Comparison of ENCODE assay signal across 8 cellular contexts in genomic region chrX:103687696-103688191, GRCh38. TPM values are rescaled to one million over a fixed set of nuclear protein-coding genes. Genes with fewer than 3 reads are reported as not detected.
DNase-seq lines count a peak whose midpoint lies in the region; ATAC-seq, FAIRE-seq and TF ChIP-seq lines count a peak whose summit lies in the region.

No MANE protein-coding gene starts in this region.

- H3K27me3 Mint-ChIP-seq in activated CD4-positive, alpha-beta T cell treated with anti-CD3 and anti-CD28 coated beads, Interleukin-2, amount 10 ng/mL, durations not matched to agents 7 days and 5 days = no peaks in the 10 kb centered on the region

- H3K4me1 Mint-ChIP-seq in activated CD4-positive, alpha-beta T cell treated with anti-CD3 and anti-CD28 coated beads, Interleukin-2, amount 10 ng/mL, durations not matched to agents 7 days and 5 days = peaks cover 9% of the 10 kb centered on the region

- intact Hi-C loops in lower leg skin (cut with DNase I; ENCODE audit: low total_unique reads) = no loop called here

- TF ChIP-seq CTCF in lower leg skin (IDR thresholded peaks at IDR 0.05) = no peak

- no peak for ATAC-seq in HG02981 (IDR thresholded peaks at IDR 0.05; ENCODE audit: unreplicated experiment)

- H3K4me3 ChIP-seq in lower leg skin (ENCODE audit: low read depth, poor library complexity, severe bottlenecking) = peak overlapping the region; percentile 32

- H3K9me3 Mint-ChIP-seq in activated CD4-positive, alpha-beta T cell treated with anti-CD3 and anti-CD28 coated beads, Interleukin-2, amount 10 ng/mL, durations not matched to agents 7 days and 5 days = no peaks in the 10 kb centered on the region

- peaks cover 13% of the 10 kb centered on the region for H3K36me3 Mint-ChIP-seq in activated CD4-positive, alpha-beta T cell treated with anti-CD3 and anti-CD28 coated beads, Interleukin-2, amount 10 ng/mL, durations not matched to agents 7 days and 5 days (ENCODE audit: low read depth)

- H3K4me3 Mint-ChIP-seq in activated CD4-positive, alpha-beta T cell treated with anti-CD3 and anti-CD28 coated beads, Interleukin-2, amount 10 ng/mL, durations not matched to agents 7 days and 5 days = no peak overlapping the region

- 0 to 18% methylated on average over 16 of the region's 16 CpGs for WGBS in lower leg skin, 2 donors

- POLR2A ChIA-PET in activated CD4-positive, alpha-beta T cell treated with anti-CD3 and anti-CD28 coated beads, Interleukin-2, amount 10 ng/mL, durations not matched to agents 7 days and 5 days (lab: Charles Lee) = no interaction called here

- TF ChIP-seq POLR2A in H54 (IDR thresholded peaks at IDR 0.05; ENCODE audit: low read depth, low read length) = no peak
- no peak for TF ChIP-seq POLR2A in lower leg skin (IDR thresholded peaks at IDR 0.05)

- H3K27ac Mint-ChIP-seq in activated CD4-positive, alpha-beta T cell treated with anti-CD3 and anti-CD28 coated beads, Interleukin-2, amount 10 ng/mL, durations not matched to agents 7 days and 5 days = no peak overlapping the region

- FAIRE-seq in H54 (lab: Jason Lieb, UNC) = peak; percentile 91

- DNase-seq in AG08395 (ENCODE audit: low spot score) = peak; percentile 41
- DNase-seq in H54 (ENCODE audit: insufficient read length, low spot score) = peak; percentile 14
- peak; percentile 66 to 86 for DNase-seq in NCI-H446 (lab: John Stamatoyannopoulos, UW)
- peak; percentile 63 for DNase-seq in activated CD4-positive, alpha-beta T cell treated with anti-CD3 and anti-CD28 coated beads, Interleukin-2, amount 10 ng/mL, durations not matched to agents 7 days and 5 days
- DNase-seq in ecto neural progenitor cell (ENCODE audit: low spot score) = peak; percentile 84
- peak; percentile 53 to 87 for DNase-seq in lower leg skin (ENCODE audit: low spot score in 2 of 2)
- DNase-seq in stimulated activated CD4-positive, alpha-beta T cell treated with anti-CD3 and anti-CD28 coated beads, Interleukin-4, amount 100 ng/mL, for 4 hours = peak; percentile 25 to 27

- CTCF ChIA-PET in activated CD4-positive, alpha-beta T cell treated with anti-CD3 and anti-CD28 coated beads, Interleukin-2, amount 10 ng/mL, durations not matched to agents 7 days and 5 days (lab: Charles Lee) = interaction anchor here (0.5 to 0.7 kb wide), 2 partner anchors 124 to 232 kb away, joined by 3 to 4 read pairs; no protein-coding TSS in a partner anchor

RNA-seq across cellular contexts. Expression of gene MORF4L2, which starts 1.2 kb away (rescaled TPM):
- total RNA-seq in activated CD4-positive, alpha-beta T cell treated with anti-CD3 and anti-CD28 coated beads, Interleukin-2, amount 10 ng/mL, durations not matched to agents 7 days and 5 days = 100 to 1,000 TPM; 122 to 126 TPM
- 100 to 1,000 TPM; 150 to 203 (median 193) TPM for total RNA-seq in lower leg skin

RNA-seq across cellular contexts. Expression of gene TMEM31, which starts 23.0 kb away (rescaled TPM):
- not detected for total RNA-seq in activated CD4-positive, alpha-beta T cell treated with anti-CD3 and anti-CD28 coated beads, Interleukin-2, amount 10 ng/mL, durations not matched to agents 7 days and 5 days
- not detected for total RNA-seq in lower leg skin

RNA-seq across cellular contexts. Expression of gene TCEAL1, which starts 59.0 kb away (rescaled TPM):
- 1 to 10 TPM; 5.7 to 6.2 TPM for total RNA-seq in activated CD4-positive, alpha-beta T cell treated with anti-CD3 and anti-CD28 coated beads, Interleukin-2, amount 10 ng/mL, durations not matched to agents 7 days and 5 days
- 10 to 100 TPM; 27.3 to 44.2 (median 38.6) TPM for total RNA-seq in lower leg skin

Comparison
In these comparisons a context has a peak if more than half of its experiments do, and no peak if none do; other contexts are left out.
1. DNase-seq: peak in every context shown above with its lines; median percentile 84 in ecto neural progenitor cell; 76 in NCI-H446; 70 in lower leg skin; 63 in activated CD4-positive, alpha-beta T cell treated with anti-CD3 and anti-CD28 coated beads, Interleukin-2, amount 10 ng/mL, durations not matched to agents 7 days and 5 days; 41 in AG08395; 26 in stimulated activated CD4-positive, alpha-beta T cell treated with anti-CD3 and anti-CD28 coated beads, Interleukin-4, amount 100 ng/mL, for 4 hours; 14 in H54.